Comparison of ENCODE assay signal across 25 cellular contexts in the genomic region with DNA sequence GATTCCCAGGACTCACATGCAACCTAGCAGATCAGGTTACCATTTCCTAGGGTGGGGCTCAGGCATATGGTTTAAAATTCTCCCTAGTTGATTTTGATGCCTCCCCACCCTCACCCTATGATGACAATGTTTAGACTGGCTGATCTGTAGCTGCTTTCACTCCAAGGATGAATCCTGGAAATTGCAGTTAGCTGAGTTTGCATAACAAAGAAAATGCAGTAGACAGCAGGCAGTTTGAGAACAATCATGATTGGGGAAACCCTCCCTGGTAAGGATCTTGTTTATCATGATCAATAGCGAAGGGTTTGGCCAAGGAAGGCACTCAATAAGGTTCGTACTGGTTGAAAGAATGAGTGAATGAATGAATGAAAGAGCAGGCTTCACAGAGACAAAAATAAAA. TPM values are rescaled to one million over a fixed set of nuclear protein-coding genes. Genes with fewer than 3 reads are reported as not detected.
A peak's percentile ranks its signal among the peaks of the same experiment; 100 is the strongest.
DNase-seq lines count a peak whose midpoint lies in the region; ATAC-seq and TF ChIP-seq lines count a peak whose summit lies in the region.
"Had no signal": no experiment of that assay in that cellular context is flagged by ENCODE, and none has a peak within 500 bp of the region (broad histone marks: within the 10 kb centered on the region; RNA-seq: fewer than 3 reads in every experiment).

No MANE protein-coding gene starts in this region.

- no peaks in the 10 kb centered on the region for H3K9me2 ChIP-seq in Loucy (replicated peaks; ENCODE audit: low read depth, low read length)

- CTCF ChIA-PET in CD8-positive, alpha-beta T cell (lab: Charles Lee): no interaction called here

- H3K9me3 ChIP-seq in CD8-positive, alpha-beta T cell (ENCODE audit: low read length): peaks cover 3% of the 10 kb centered on the region
- H3K9me3 ChIP-seq in Loucy (ENCODE audit: insufficient read depth, low read depth, low read length) (no peaks in the 10 kb centered on the region), endodermal cell (ENCODE audit: control insufficient read depth, low read length) (peaks cover 9% of the 10 kb centered on the region)

- no peak for TF ChIP-seq CTCF in CD8-positive, alpha-beta T cell (IDR thresholded peaks at IDR 0.05)
- no peak for TF ChIP-seq CTCF in Loucy (conservative IDR thresholded peaks at IDR 0.05; ENCODE audit: low read length)
- no peak for TF ChIP-seq CTCF in endodermal cell (conservative IDR thresholded peaks at IDR 0.05)
- TF ChIP-seq CTCF in nephron (IDR thresholded peaks at IDR 0.05; ENCODE audit: unreplicated experiment in 3 of 3): no peak

- H3K27ac ChIP-seq in CD8-positive, alpha-beta T cell (ENCODE audit: low read depth, low read length): no peak overlapping the region
- no peak overlapping the region for H3K27ac ChIP-seq in endodermal cell (ENCODE audit: low read depth, low read length)

- H3K27me3 Mint-ChIP-seq in CD8-positive, alpha-beta T cell (ENCODE audit: low read depth): no peaks in the 10 kb centered on the region
- peaks cover 29% of the 10 kb centered on the region for H3K27me3 Mint-ChIP-seq in endodermal cell (ENCODE audit: insufficient read depth)
- H3K27me3 Mint-ChIP-seq in nephron (ENCODE audit: low read depth): peaks cover 27% of the 10 kb centered on the region

- peaks cover 35% of the 10 kb centered on the region for H3K4me1 Mint-ChIP-seq in CD8-positive, alpha-beta T cell (ENCODE audit: low read depth)
- peaks cover 24% of the 10 kb centered on the region for H3K4me1 Mint-ChIP-seq in endodermal cell
- peaks cover 5% of the 10 kb centered on the region for H3K4me1 Mint-ChIP-seq in nephron

- H4K20me1 ChIP-seq in Loucy (ENCODE audit: insufficient read depth, low read length, poor library complexity, severe bottlenecking): peaks cover 14% of the 10 kb centered on the region

- H3K36me3 Mint-ChIP-seq in CD8-positive, alpha-beta T cell: peaks cover 46% of the 10 kb centered on the region
- H3K36me3 Mint-ChIP-seq in endodermal cell (ENCODE audit: low read depth) (peaks cover 45% of the 10 kb centered on the region), nephron (ENCODE audit: low read depth) (peaks cover 72% of the 10 kb centered on the region)

- H3K4me3 ChIP-seq in CD8-positive, alpha-beta T cell (ENCODE audit: low read depth, low read length): no peak overlapping the region
- peak overlapping the region; percentile 86 for H3K4me3 ChIP-seq in Loucy (ENCODE audit: low read length, poor library complexity, severe bottlenecking)
- H3K4me3 ChIP-seq in endodermal cell (ENCODE audit: low read length): peak overlapping the region; percentile 80

- no peak overlapping the region for H2AFZ ChIP-seq in Loucy (ENCODE audit: low read length)

- H3K36me3 ChIP-seq in CD8-positive, alpha-beta T cell (ENCODE audit: insufficient read depth, low read length): peaks cover 3% of the 10 kb centered on the region
- H3K36me3 ChIP-seq in Loucy (ENCODE audit: insufficient read depth, low read length) (peaks cover 6% of the 10 kb centered on the region; the same call in 1 of the 2 replicates), endodermal cell (ENCODE audit: control insufficient read depth, insufficient read depth, low read length) (peaks cover 51% of the 10 kb centered on the region)

- H3F3A ChIP-seq in Loucy (ENCODE audit: low read depth): no peaks in the 10 kb centered on the region

- WGBS in endodermal cell (ENCODE audit: insufficient coverage in 1 of 2, insufficient read length in 1 of 2), 2 experiments: 72% methylated on average over 2 of the region's 2 CpGs; no CpG with 5 or more reads in 1 of the 2 experiments

- no peak for DNase-seq in CD8-positive, alpha-beta T cell
- DNase-seq in endodermal cell: no peak
- DNase-seq in NCI-H2171 treated with DMSO at 0.1 percent for 48 hours (lab: John Stamatoyannopoulos, UW): no peak
- no peak for DNase-seq in NCI-H2171 (lab: John Stamatoyannopoulos, UW)
- DNase-seq: activated CD4-positive, alpha-beta T cell treated with anti-CD3 and anti-CD28 coated beads, Interleukin-2, amount 10 ng/mL, durations not matched to agents 7 days and 5 days; activated CD8-positive, alpha-beta memory T cell treated with anti-CD3 and anti-CD28 coated beads, Interleukin-2, amount 50 U/mL, for 48 hours; activated gamma-delta T cell; dermis blood vessel endothelial cell; DMS79; foreskin fibroblast; HFFc6; Kasumi-1; left ventricle myocardium superior; NCI-H1048; NCI-H2029; NCI-H446 treated with DMSO at 0.1 percent for 48 hours; occipital lobe; retina; RPMI8226; stimulated activated CD4-positive, alpha-beta T cell treated with anti-CD3 and anti-CD28 coated beads, Interleukin-4, amount 100 ng/mL, for 24 hours; stimulated activated naive CD4-positive, alpha-beta T cell treated with Interleukin-2 at 50 U/mL for 16 hours; T-helper 17 cell had no signal

- POLR2A ChIA-PET in CD8-positive, alpha-beta T cell (lab: Charles Lee): no interaction called here

- H3K27ac Mint-ChIP-seq in CD8-positive, alpha-beta T cell: peak overlapping the region; percentile 24
- no peak overlapping the region for H3K27ac Mint-ChIP-seq in endodermal cell
- no peak overlapping the region for H3K27ac Mint-ChIP-seq in nephron
- H3K27ac Mint-ChIP-seq: activated CD4-positive, alpha-beta T cell treated with anti-CD3 and anti-CD28 coated beads, Interleukin-2, amount 10 ng/mL, durations not matched to agents 7 days and 5 days; HFFc6 had no signal

- no peak for ATAC-seq in CD8-positive, alpha-beta T cell
- ATAC-seq in GM19324 (IDR thresholded peaks at IDR 0.05; ENCODE audit: low FRiP score, unreplicated experiment): no peak
- ATAC-seq: left ventricle myocardium superior, T-helper 17 cell had no signal

- peaks cover 29% of the 10 kb centered on the region for H3K79me2 ChIP-seq in Loucy (ENCODE audit: insufficient read depth, low read length)

- peaks cover 11% of the 10 kb centered on the region for H3K9me3 Mint-ChIP-seq in CD8-positive, alpha-beta T cell
- no peaks in the 10 kb centered on the region for H3K9me3 Mint-ChIP-seq in endodermal cell
- H3K9me3 Mint-ChIP-seq in nephron: peaks cover 62% of the 10 kb centered on the region

- no peaks in the 10 kb centered on the region for H3K27me3 ChIP-seq in CD8-positive, alpha-beta T cell (ENCODE audit: insufficient read depth, low read length)
- H3K27me3 ChIP-seq in Loucy (ENCODE audit: insufficient read depth, low read length, poor library complexity, severe bottlenecking) (no peaks in the 10 kb centered on the region), endodermal cell (ENCODE audit: control insufficient read depth, insufficient read depth, low read length, poor library complexity, severe bottlenecking) (peaks cover 27% of the 10 kb centered on the region)

- peak overlapping the region; percentile 96 for H3K4me2 ChIP-seq in Loucy (ENCODE audit: low read depth, low read length, poor library complexity, severe bottlenecking)

- H3K9ac ChIP-seq in Loucy (ENCODE audit: low read depth, low read length, poor library complexity, severe bottlenecking) (peak overlapping the region; percentile 73), endodermal cell (ENCODE audit: extremely low read depth, low read length, poor library complexity, severe bottlenecking) (no peak overlapping the region)

- H3K4me1 ChIP-seq in CD8-positive, alpha-beta T cell (ENCODE audit: insufficient read depth, low read length): peaks cover 21% of the 10 kb centered on the region
- H3K4me1 ChIP-seq in Loucy (ENCODE audit: insufficient read depth, low read length, poor library complexity, severe bottlenecking) (peaks cover 30% of the 10 kb centered on the region), endodermal cell (ENCODE audit: control insufficient read depth, insufficient read depth, low read length) (no peaks in the 10 kb centered on the region)

- H3K4me3 Mint-ChIP-seq in CD8-positive, alpha-beta T cell: no peak overlapping the region
- H3K4me3 Mint-ChIP-seq in endodermal cell (peak overlapping the region; percentile 80), nephron (peak overlapping the region; percentile 18 to 73 (median 67))
- H3K4me3 Mint-ChIP-seq: T-helper 17 cell had no signal

- intact Hi-C loops in CD8-positive, alpha-beta T cell (cut with DNase I, micrococcal nuclease): loop anchor here (5.0 kb wide), 4 partner anchors 38 to 1017 kb away; no protein-coding TSS in a partner anchor

RNA-seq across cellular contexts. Expression of gene ZNF518B, which starts 2.1 kb away (rescaled TPM):
- total RNA-seq in CD8-positive, alpha-beta T cell: 10 to 100 TPM; 35.5 to 39.3 TPM
- 10 to 100 TPM; 46.2 to 46.4 TPM for total RNA-seq in endodermal cell
- 32.3 TPM for polyA plus RNA-seq in endodermal cell (2013, experiment 1 of 2)
- 33.7 TPM for polyA plus RNA-seq in endodermal cell (2013, experiment 2 of 2)
